12 cellular contexts compared by ENCODE assay signal in genomic region chr2:71944183-71944550, GRCh38.
"Had no signal": no experiment of that assay in that cellular context is flagged by ENCODE, and none has a peak within 500 bp of the region (broad histone marks: within the 10 kb centered on the region; RNA-seq: fewer than 3 reads in every experiment).

No MANE protein-coding gene starts in this region.

- H3K4me1 ChIP-seq: adrenal gland, testis had no signal

- H3K9me3 ChIP-seq: adrenal gland, testis had no signal

- H3K4me3 ChIP-seq: adrenal gland, testis had no signal

- H3K9me3 Mint-ChIP-seq: effector memory CD8-positive, alpha-beta T cell had no signal

- H3K27ac ChIP-seq: testis had no signal

- H3K27me3 ChIP-seq: adrenal gland, testis had no signal

- DNase-seq: activated naive CD4-positive, alpha-beta T cell treated with anti-CD3 and anti-CD28 coated beads, Interleukin-2, amount 50 U/mL, for 16 hours; activated T-cell treated with anti-CD3 and anti-CD28 coated beads, Interleukin-2, amount 50 U/mL, for 1 hour; central memory CD4-positive, alpha-beta T cell; effector memory CD8-positive, alpha-beta T cell; erythroblast; midbrain; stimulated activated CD4-positive, alpha-beta T cell treated with anti-CD3 and anti-CD28 coated beads, Interleukin-12 subunit alpha, Interleukin-12 subunit beta, amount 100 ng/mL, for 4 hours; stimulated activated CD4-positive, alpha-beta T cell treated with anti-CD3 and anti-CD28 coated beads, Interleukin-2, amount 100 ng/mL, for 48 hours; stimulated activated naive CD8-positive, alpha-beta T cell treated with anti-CD3 and anti-CD28 coated beads, Interleukin-15, Interleukin-2, amounts not matched to agents 100 U/mL and 50 U/mL, for 24 hours; testis had no signal

- H3K36me3 ChIP-seq: adrenal gland had no signal

- ATAC-seq: effector memory CD8-positive, alpha-beta T cell; left lobe of liver; stimulated activated naive CD8-positive, alpha-beta T cell treated with anti-CD3 and anti-CD28 coated beads, Interleukin-15, Interleukin-2, amounts not matched to agents 100 U/mL and 50 U/mL, for 24 hours had no signal

- H3K4me3 Mint-ChIP-seq: effector memory CD8-positive, alpha-beta T cell had no signal
